In genomic region chr17:81031571-81032550, GRCh38 we compare ENCODE assay signal across 16 cellular contexts. TPM values are rescaled to one million over a fixed set of nuclear protein-coding genes. Genes with fewer than 3 reads are reported as not detected.
DNase-seq lines count a peak whose midpoint lies in the region; ATAC-seq and TF ChIP-seq lines count a peak whose summit lies in the region.
"Had no signal": no experiment of that assay in that cellular context is flagged by ENCODE, and none has a peak within 500 bp of the region (broad histone marks: within the 10 kb centered on the region; RNA-seq: fewer than 3 reads in every experiment).

No MANE protein-coding gene starts in this region.

- H3K4me3 ChIP-seq in BLaER1 treated with 17β-estradiol and CSF1 and Interleukin-3, amounts not matched to agents 10 nM and 100 nM: no peak overlapping the region
- H3K4me3 ChIP-seq in prostate gland: no peak overlapping the region
- H3K4me3 ChIP-seq: adrenal gland had no signal

- H3K27me3 Mint-ChIP-seq in glutamatergic neuron (ENCODE audit: unreplicated experiment): peaks cover 19% of the 10 kb centered on the region
- H3K27me3 Mint-ChIP-seq in nephron (ENCODE audit: low read depth): peaks cover 13% of the 10 kb centered on the region

- in situ Hi-C loops in GM13976 (cut with MboI; ENCODE audit: low sequenced_read_pairs, unreplicated experiment): no loop called here

- peaks cover 26 to 52% (median 44%) of the 10 kb centered on the region in 10 experiments for H3K4me1 ChIP-seq in BLaER1 treated with 17β-estradiol and CSF1 and Interleukin-3, amounts not matched to agents 10 nM and 100 nM
- H3K4me1 ChIP-seq in prostate gland (replicated peaks): peaks cover 22% of the 10 kb centered on the region

- H4K20me1 ChIP-seq in BLaER1 treated with 17β-estradiol and CSF1 and Interleukin-3, amounts not matched to agents 10 nM and 100 nM: peaks cover 0 to 70% (median 28%) of the 10 kb centered on the region in 11 experiments; a peak in 20 of 22 replicates

- 89% methylated on average over 39 of the region's 40 CpGs for WGBS in prostate gland

- no peak overlapping the region for H3K27ac ChIP-seq in BLaER1 treated with 17β-estradiol and CSF1 and Interleukin-3, amounts not matched to agents 10 nM and 100 nM
- no peak overlapping the region for H3K27ac ChIP-seq in prostate gland

- H3K27ac Mint-ChIP-seq in glutamatergic neuron (ENCODE audit: unreplicated experiment) (peak overlapping the region; percentile 4), nephron (peak overlapping the region; percentile 64 to 88 (median 84))
- H3K27ac Mint-ChIP-seq: activated CD4-positive, alpha-beta memory T cell treated with anti-CD3 and anti-CD28 coated beads, Interleukin-2, amount 10 ng/mL, durations not matched to agents 7 days and 5 days; activated T-helper 17 cell treated with anti-CD3 and anti-CD28 coated beads, Interleukin-2, amount 50 U/mL, for 72 hours; natural killer cell treated with Interleukin-12 subunit alpha and Interleukin-12 subunit beta and Interleukin-15 and Interleukin-18, amount 100 ng/mL, for 72 hours; type B pancreatic cell had no signal

- ATAC-seq in esophagus mucosa (no peak), GM19467 (IDR thresholded peaks at IDR 0.05; ENCODE audit: unreplicated experiment) (no peak)
- ATAC-seq: activated T-helper 17 cell treated with anti-CD3 and anti-CD28 coated beads, Interleukin-2, amount 50 U/mL, for 72 hours; natural killer cell treated with Interleukin-12 subunit alpha and Interleukin-12 subunit beta and Interleukin-15 and Interleukin-18, amount 100 ng/mL, for 72 hours; SK-N-SH treated with all-trans-retinoic acid at 6 μM for 48 hours had no signal

- H3K36me3 Mint-ChIP-seq in glutamatergic neuron (ENCODE audit: unreplicated experiment) (peaks cover 3% of the 10 kb centered on the region), nephron (ENCODE audit: low read depth) (peaks cover 17% of the 10 kb centered on the region)
- H3K36me3 Mint-ChIP-seq: natural killer cell treated with Interleukin-12 subunit alpha and Interleukin-12 subunit beta and Interleukin-15 and Interleukin-18, amount 100 ng/mL, for 72 hours; type B pancreatic cell had no signal

- H3K9me3 Mint-ChIP-seq in glutamatergic neuron (ENCODE audit: unreplicated experiment) (peaks cover 16% of the 10 kb centered on the region), nephron (no peaks in the 10 kb centered on the region)
- H3K9me3 Mint-ChIP-seq: activated T-helper 17 cell treated with anti-CD3 and anti-CD28 coated beads, Interleukin-2, amount 50 U/mL, for 72 hours; natural killer cell treated with Interleukin-12 subunit alpha and Interleukin-12 subunit beta and Interleukin-15 and Interleukin-18, amount 100 ng/mL, for 72 hours; type B pancreatic cell had no signal

- peak overlapping the region; percentile 35 to 100 (median 80) for H3K4me2 ChIP-seq in BLaER1 treated with 17β-estradiol and CSF1 and Interleukin-3, amounts not matched to agents 10 nM and 100 nM

- peak overlapping the region; percentile 36 for H3K4me3 Mint-ChIP-seq in glutamatergic neuron (ENCODE audit: unreplicated experiment)
- H3K4me3 Mint-ChIP-seq in nephron: peak overlapping the region; percentile 76 to 82 (median 80)
- H3K4me3 Mint-ChIP-seq: activated CD4-positive, alpha-beta memory T cell treated with anti-CD3 and anti-CD28 coated beads, Interleukin-2, amount 10 ng/mL, durations not matched to agents 7 days and 5 days; natural killer cell treated with Interleukin-12 subunit alpha and Interleukin-12 subunit beta and Interleukin-15 and Interleukin-18, amount 100 ng/mL, for 72 hours had no signal

- peaks cover 0 to 9% (median 0%) of the 10 kb centered on the region in 11 experiments; a peak in 6 of 22 replicates for H3K9me3 ChIP-seq in BLaER1 treated with 17β-estradiol and CSF1 and Interleukin-3, amounts not matched to agents 10 nM and 100 nM (replicated peaks in 1 of 11)
- H3K9me3 ChIP-seq in prostate gland: no peaks in the 10 kb centered on the region
- H3K9me3 ChIP-seq: adrenal gland had no signal

- DNase-seq in NCI-H524 treated with DMSO at 0.1 percent for 48 hours (lab: John Stamatoyannopoulos, UW) (peak; percentile 93), glutamatergic neuron (no peak), prostate gland (ENCODE audit: low spot score) (no peak), GM13976 (ENCODE audit: low spot score) (no peak)
- DNase-seq: activated CD4-positive, alpha-beta memory T cell treated with anti-CD3 and anti-CD28 coated beads, Interleukin-2, amount 10 ng/mL, durations not matched to agents 7 days and 5 days; adrenal gland; NCI-H2107; stimulated activated CD4-positive, alpha-beta T cell treated with anti-CD3 and anti-CD28 coated beads, Interleukin-4, amount 100 ng/mL, for 4 hours had no signal

- intact Hi-C loops in prostate gland (cut with DNase I): no loop called here

- peaks cover 73 to 97% (median 96%) of the 10 kb centered on the region in 11 experiments for H3K27me3 ChIP-seq in BLaER1 treated with 17β-estradiol and CSF1 and Interleukin-3, amounts not matched to agents 10 nM and 100 nM
- no peaks in the 10 kb centered on the region for H3K27me3 ChIP-seq in prostate gland (replicated peaks; ENCODE audit: insufficient read depth)

- TF ChIP-seq POLR2A in prostate gland (IDR thresholded peaks at IDR 0.05): no peak

- 0 out of 22 replicates have a peak overlapping the region, but pooled peaks of 1 of the 11 experiments have one; percentile 15 for H3K9ac ChIP-seq in BLaER1 treated with 17β-estradiol and CSF1 and Interleukin-3, amounts not matched to agents 10 nM and 100 nM

- H3K4me1 Mint-ChIP-seq in glutamatergic neuron (ENCODE audit: low read depth, unreplicated experiment) (peaks cover 37% of the 10 kb centered on the region), nephron (peaks cover 47% of the 10 kb centered on the region)
- H3K4me1 Mint-ChIP-seq: activated T-helper 17 cell treated with anti-CD3 and anti-CD28 coated beads, Interleukin-2, amount 50 U/mL, for 72 hours had no signal

- H3K36me3 ChIP-seq in BLaER1 treated with 17β-estradiol and CSF1 and Interleukin-3, amounts not matched to agents 10 nM and 100 nM: peaks cover 0 to 18% (median 0%) of the 10 kb centered on the region in 11 experiments; a peak in 3 of 22 replicates
- no peaks in the 10 kb centered on the region for H3K36me3 ChIP-seq in prostate gland
- H3K36me3 ChIP-seq: adrenal gland had no signal

- TF ChIP-seq CTCF in glutamatergic neuron (IDR thresholded peaks at IDR 0.05; ENCODE audit: partially characterized antibody, unreplicated experiment): no peak
- no peak for TF ChIP-seq CTCF in nephron (IDR thresholded peaks at IDR 0.05; ENCODE audit: unreplicated experiment in 3 of 3)
- no peak for TF ChIP-seq CTCF in prostate gland (IDR thresholded peaks at IDR 0.05)
- no peak for TF ChIP-seq CTCF in GM13976 (IDR thresholded peaks at IDR 0.05; ENCODE audit: borderline replicate concordance, control extremely low read depth, extremely low read depth, insufficient read depth, missing control alignments)

RNA-seq across cellular contexts. Expression of gene BAIAP2, which starts 3.1 kb away (rescaled TPM):
- total RNA-seq in glutamatergic neuron (ENCODE audit: unreplicated experiment) (252 TPM), prostate gland (100 to 1,000 TPM; 125 to 148 TPM), esophagus mucosa (111 TPM)

RNA-seq across cellular contexts. Expression of gene CHMP6, which starts 40.2 kb away (rescaled TPM):
- total RNA-seq in glutamatergic neuron (ENCODE audit: unreplicated experiment) (24.3 TPM), prostate gland (10 to 100 TPM; 30.6 to 35.3 TPM), esophagus mucosa (22.2 TPM)
